In genomic region chr3:169662215-169663070, GRCh38 we compare ENCODE assay signal across 1 cellular context.
A peak's percentile ranks its signal among the peaks of the same experiment; 100 is the strongest.
TF ChIP-seq lines count a peak whose summit lies in the region.

No MANE protein-coding gene starts in this region.

TF ChIP-seq in WTC11, 78 proteins besides CTCF, POLR2A, EP300 and RAD21 (continued from another document):
- 0 out of 2 replicates have a peak, but pooled peaks have one; percentile 40 for TF ChIP-seq ZNF281 (CRISPR knock-in tag; IDR thresholded peaks at IDR 0.05)
- TF ChIP-seq ARID4B (CRISPR knock-in tag; IDR thresholded peaks at IDR 0.05; ENCODE audit: borderline replicate concordance) = 0 out of 2 replicates have a peak, but pooled peaks have one; percentile 49
- no peak for TF ChIP-seq KAT7 (CRISPR knock-in tag; IDR thresholded peaks at IDR 0.05; ENCODE audit: borderline replicate concordance)
- 0 out of 2 replicates have a peak, but pooled peaks have one; percentile 23 for TF ChIP-seq JUN (CRISPR knock-in tag; IDR thresholded peaks at IDR 0.05)
- TF ChIP-seq E2F5 (CRISPR knock-in tag; IDR thresholded peaks at IDR 0.05) = no peak
- no peak for TF ChIP-seq PREB (CRISPR knock-in tag; IDR thresholded peaks at IDR 0.05; ENCODE audit: borderline replicate concordance)
- TF ChIP-seq ZNF232 (CRISPR knock-in tag; IDR thresholded peaks at IDR 0.05) = no peak
- TF ChIP-seq MAX (CRISPR knock-in tag; IDR thresholded peaks at IDR 0.05) = peak; percentile 73; the same call in 1 of the 2 replicates
